ENCODE assay signal across 8 cellular contexts in the genomic region with DNA sequence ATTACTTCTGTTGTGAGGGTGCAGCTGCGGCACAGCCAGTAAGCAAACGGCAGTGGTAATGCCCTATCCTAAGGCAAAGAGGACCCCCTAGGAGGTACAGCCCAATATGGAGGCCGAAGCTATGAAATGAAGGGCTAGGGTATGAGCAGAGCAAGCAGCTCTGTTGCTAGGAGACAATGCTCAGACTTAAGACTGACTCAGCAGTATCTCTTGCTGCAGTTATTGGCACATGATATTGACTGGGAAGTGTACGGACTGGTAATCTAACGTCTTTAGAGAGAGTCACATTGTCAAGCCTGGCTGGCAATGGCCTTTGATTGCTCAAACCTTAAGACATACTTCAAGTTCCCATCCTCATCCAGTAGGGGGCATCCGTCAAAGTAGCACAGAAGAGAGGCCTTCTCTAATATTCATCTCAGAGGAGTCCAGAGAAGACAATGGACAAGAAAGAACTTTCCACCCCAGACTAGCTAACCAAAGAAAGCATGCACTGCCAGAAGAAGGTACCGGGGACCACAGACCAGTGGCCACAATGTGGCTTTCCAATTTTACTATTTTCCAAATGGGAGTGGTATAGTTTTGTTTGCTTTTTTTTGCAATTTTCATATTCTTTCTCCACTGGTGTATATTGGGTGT. TPM values are rescaled to one million over a fixed set of nuclear protein-coding genes. Genes with fewer than 3 reads are reported as not detected.
DNase-seq lines count a peak whose midpoint lies in the region; ATAC-seq, FAIRE-seq and TF ChIP-seq lines count a peak whose summit lies in the region.

No MANE protein-coding gene starts in this region.

- peak; percentile 66 for TF ChIP-seq CTCF in astrocyte of the spinal cord (IDR thresholded peaks at IDR 0.05; ENCODE audit: low read depth, low read length)
- peak; percentile 42 to 58 for TF ChIP-seq CTCF in left lung (IDR thresholded peaks at IDR 0.05)

- in situ Hi-C loops in astrocyte of the spinal cord (cut with HindIII; ENCODE audit: low sequenced_read_pairs): no loop called here

- DNase-seq in ELR (ENCODE audit: low read depth) (peak; percentile 67), NCI-H187 treated with DMSO at 0.1 percent for 48 hours (lab: John Stamatoyannopoulos, UW) (peak; percentile 30), astrocyte of the spinal cord (ENCODE audit: low read depth, low spot score) (peak; percentile 43), left lung (no peak), NCI-H1048 (lab: John Stamatoyannopoulos, UW) (no peak)

- H3K4me1 ChIP-seq in left lung: no peaks in the 10 kb centered on the region

- ATAC-seq in left lung (peak; percentile 82), HG03521 (IDR thresholded peaks at IDR 0.05; ENCODE audit: unreplicated experiment) (no peak), GM18858 (IDR thresholded peaks at IDR 0.05; ENCODE audit: unreplicated experiment) (no peak)

- FAIRE-seq in A204.1 (lab: Jason Lieb, UNC): peak; percentile 27

- no peak overlapping the region for H3K4me3 ChIP-seq in astrocyte of the spinal cord (ENCODE audit: low read depth, low read length)
- H3K4me3 ChIP-seq in left lung: no peak overlapping the region

- intact Hi-C loops in left lung (cut with DNase I): no loop called here

- H3K27ac ChIP-seq in left lung: no peak overlapping the region

- H3K36me3 ChIP-seq in left lung: no peaks in the 10 kb centered on the region

- no peaks in the 10 kb centered on the region for H3K9me3 ChIP-seq in left lung

- no peaks in the 10 kb centered on the region for H3K27me3 ChIP-seq in left lung

RNA-seq across cellular contexts. Expression of a gene that starts 37.0 kb away (rescaled TPM):
- under 1 TPM in 1 of 2 donors, not detected in 1; 0.06 TPM for total RNA-seq in left lung

Comparison
In these comparisons a context has a peak if more than half of its experiments do, and no peak if none do; other contexts are left out.
1. DNase-seq: peak in ELR (single experiment), NCI-H187 treated with DMSO at 0.1 percent for 48 hours (single experiment) and astrocyte of the spinal cord (single experiment); none in left lung (0 of 2) and NCI-H1048 (single experiment).